Comparison of ENCODE assay signal across 12 cellular contexts in genomic region chr2:62140785-62141740, GRCh38. TPM values are rescaled to one million over a fixed set of nuclear protein-coding genes. Genes with fewer than 3 reads are reported as not detected.
DNase-seq lines count a peak whose midpoint lies in the region; ATAC-seq, FAIRE-seq and TF ChIP-seq lines count a peak whose summit lies in the region.
"Had no signal": no experiment of that assay in that cellular context is flagged by ENCODE, and none has a peak within 500 bp of the region (broad histone marks: within the 10 kb centered on the region; RNA-seq: fewer than 3 reads in every experiment).

No MANE protein-coding gene starts in this region.

- no peaks in the 10 kb centered on the region for H4K20me1 ChIP-seq in OCI-LY1 (ENCODE audit: insufficient read depth, low read length)

- no peak overlapping the region for H2AFZ ChIP-seq in OCI-LY1 (ENCODE audit: low read length)

- H3K4me2 ChIP-seq in OCI-LY1 (ENCODE audit: low read length), result peak overlapping the region; percentile 25

- CTCF ChIA-PET in GM10248 (lab: Yijun Ruan, JAX) (no interaction called here), MCF 10A (lab: Yijun Ruan, JAX) (interaction anchor here (1.1 kb wide), 1 partner anchor 10 kb away, joined by 3 read pairs; no protein-coding TSS in a partner anchor), RWPE1 (lab: Yijun Ruan, JAX) (no interaction called here)

- H3K36me3 Mint-ChIP-seq in natural killer cell treated with Interleukin-12 subunit alpha and Interleukin-12 subunit beta and Interleukin-15 and Interleukin-18, amount 100 ng/mL, for 72 hours, result no peaks in the 10 kb centered on the region
- H3K36me3 Mint-ChIP-seq in MCF 10A (ENCODE audit: insufficient read depth, unreplicated experiment), result peaks cover 8% of the 10 kb centered on the region

- no peaks in the 10 kb centered on the region for H3K27me3 ChIP-seq in OCI-LY1 (ENCODE audit: insufficient read depth, low read length)
- H3K27me3 ChIP-seq: suprapubic skin had no signal

- DNase-seq in GM10248 (ENCODE audit: extremely low spot score), result peak; percentile 50
- DNase-seq in GM19239 (ENCODE audit: insufficient read length, low spot score), result no peak
- DNase-seq in natural killer cell treated with Interleukin-12 subunit alpha and Interleukin-12 subunit beta and Interleukin-15 and Interleukin-18, amount 100 ng/mL, for 72 hours (ENCODE audit: low spot score), result no peak
- DNase-seq in MCF 10A (ENCODE audit: unreplicated experiment), result no peak
- no peak for DNase-seq in RWPE1 (ENCODE audit: low spot score)
- DNase-seq in NCI-H748 treated with DMSO at 0.1 percent for 48 hours (lab: John Stamatoyannopoulos, UW), result no peak
- DNase-seq: central memory CD4-positive, alpha-beta T cell; NCI-H1048; stimulated activated CD4-positive, alpha-beta T cell treated with anti-CD3 and anti-CD28 coated beads, Interleukin-12 subunit alpha, Interleukin-12 subunit beta, amount 100 ng/mL, for 4 hours had no signal

- POLR2A ChIA-PET in GM10248 (lab: Yijun Ruan, JAX) (no interaction called here), MCF 10A (lab: Yijun Ruan, JAX) (no interaction called here), RWPE1 (lab: Yijun Ruan, JAX; ENCODE audit: low non-redundant PET) (no interaction called here)

- peak; percentile 98 for FAIRE-seq in GM19239 (lab: Jason Lieb, UNC)

- no peak for TF ChIP-seq CTCF in GM10248 (IDR thresholded peaks at IDR 0.05; ENCODE audit: control extremely low read depth, extremely low read depth, low read depth, missing control alignments)
- TF ChIP-seq CTCF in OCI-LY1 (IDR thresholded peaks at IDR 0.05; ENCODE audit: low read length), result no peak
- no peak for TF ChIP-seq CTCF in MCF 10A (IDR thresholded peaks at IDR 0.05; ENCODE audit: unreplicated experiment)
- TF ChIP-seq CTCF in RWPE1 (conservative IDR thresholded peaks at IDR 0.05; ENCODE audit: low read depth), result no peak

- intact Hi-C loops in MCF 10A (cut with micrococcal nuclease), result no loop called here

- peaks cover 0 to 12% of the 10 kb centered on the region in 2 donors for H3K4me1 Mint-ChIP-seq in natural killer cell treated with Interleukin-12 subunit alpha and Interleukin-12 subunit beta and Interleukin-15 and Interleukin-18, amount 100 ng/mL, for 72 hours (ENCODE audit: low read depth in 2 of 2)
- H3K4me1 Mint-ChIP-seq in MCF 10A (ENCODE audit: insufficient read depth, unreplicated experiment), result no peaks in the 10 kb centered on the region

- no peak overlapping the region for H3K27ac Mint-ChIP-seq in natural killer cell treated with Interleukin-12 subunit alpha and Interleukin-12 subunit beta and Interleukin-15 and Interleukin-18, amount 100 ng/mL, for 72 hours
- H3K27ac Mint-ChIP-seq in MCF 10A (ENCODE audit: low read depth, unreplicated experiment), result no peak overlapping the region

- H3K27ac ChIP-seq in OCI-LY1 (ENCODE audit: low read depth, low read length, poor library complexity, severe bottlenecking), result peak overlapping the region; percentile 79
- no peak overlapping the region for H3K27ac ChIP-seq in RWPE1
- H3K27ac ChIP-seq: suprapubic skin had no signal

- H3K9ac ChIP-seq in OCI-LY1 (ENCODE audit: low read length), result peak overlapping the region; percentile 4; the same call in 1 of the 2 replicates

- ATAC-seq in HG02938 (IDR thresholded peaks at IDR 0.05; ENCODE audit: unreplicated experiment), result peak; percentile 47
- no peak for ATAC-seq in natural killer cell treated with Interleukin-12 subunit alpha and Interleukin-12 subunit beta and Interleukin-15 and Interleukin-18, amount 100 ng/mL, for 72 hours

- no TSS peak for BruUV-seq in MCF 10A (replicated peaks; lab: Mats Ljungman, UMichigan)

- H3K9me2 ChIP-seq in OCI-LY1 (ENCODE audit: low read depth, low read length), result no peaks in the 10 kb centered on the region

- H3K4me3 Mint-ChIP-seq in natural killer cell treated with Interleukin-12 subunit alpha and Interleukin-12 subunit beta and Interleukin-15 and Interleukin-18, amount 100 ng/mL, for 72 hours, result no peak overlapping the region
- H3K4me3 Mint-ChIP-seq in MCF 10A (ENCODE audit: unreplicated experiment), result no peak overlapping the region

- H3K9me3 ChIP-seq in OCI-LY1 (ENCODE audit: low read length), result no peaks in the 10 kb centered on the region
- H3K9me3 ChIP-seq: suprapubic skin had no signal

- H3K9me3 Mint-ChIP-seq in natural killer cell treated with Interleukin-12 subunit alpha and Interleukin-12 subunit beta and Interleukin-15 and Interleukin-18, amount 100 ng/mL, for 72 hours, result no peaks in the 10 kb centered on the region
- no peaks in the 10 kb centered on the region for H3K9me3 Mint-ChIP-seq in MCF 10A (ENCODE audit: unreplicated experiment)

- H3K4me3 ChIP-seq in OCI-LY1 (ENCODE audit: low read depth, low read length, poor library complexity, severe bottlenecking), result no peak overlapping the region
- H3K4me3 ChIP-seq: suprapubic skin had no signal

- no peaks in the 10 kb centered on the region for H3K27me3 Mint-ChIP-seq in natural killer cell treated with Interleukin-12 subunit alpha and Interleukin-12 subunit beta and Interleukin-15 and Interleukin-18, amount 100 ng/mL, for 72 hours
- no peaks in the 10 kb centered on the region for H3K27me3 Mint-ChIP-seq in MCF 10A (ENCODE audit: insufficient read depth, unreplicated experiment)

- no peaks in the 10 kb centered on the region for H3K79me2 ChIP-seq in OCI-LY1 (ENCODE audit: insufficient read depth, low read length)

- no peaks in the 10 kb centered on the region for H3F3A ChIP-seq in OCI-LY1 (ENCODE audit: insufficient read depth, low read length)

- peaks cover 41% of the 10 kb centered on the region for H3K4me1 ChIP-seq in OCI-LY1 (ENCODE audit: insufficient read depth, low read length, severe bottlenecking)
- H3K4me1 ChIP-seq: suprapubic skin had no signal

- H3K36me3 ChIP-seq in OCI-LY1 (ENCODE audit: insufficient read depth, low read length), result no peaks in the 10 kb centered on the region
- H3K36me3 ChIP-seq: suprapubic skin had no signal

RNA-seq across cellular contexts. Expression of gene B3GNT2, which starts 54.9 kb away (rescaled TPM):
- total RNA-seq in natural killer cell treated with Interleukin-12 subunit alpha and Interleukin-12 subunit beta and Interleukin-15 and Interleukin-18, amount 100 ng/mL, for 72 hours, result 10 to 100 TPM; 29.8 to 31.0 TPM
- 12.3 and 15.3 TPM in 2 replicates for total RNA-seq in MCF 10A (2022)
